ENCODE assay signal across 19 cellular contexts in the genomic region with DNA sequence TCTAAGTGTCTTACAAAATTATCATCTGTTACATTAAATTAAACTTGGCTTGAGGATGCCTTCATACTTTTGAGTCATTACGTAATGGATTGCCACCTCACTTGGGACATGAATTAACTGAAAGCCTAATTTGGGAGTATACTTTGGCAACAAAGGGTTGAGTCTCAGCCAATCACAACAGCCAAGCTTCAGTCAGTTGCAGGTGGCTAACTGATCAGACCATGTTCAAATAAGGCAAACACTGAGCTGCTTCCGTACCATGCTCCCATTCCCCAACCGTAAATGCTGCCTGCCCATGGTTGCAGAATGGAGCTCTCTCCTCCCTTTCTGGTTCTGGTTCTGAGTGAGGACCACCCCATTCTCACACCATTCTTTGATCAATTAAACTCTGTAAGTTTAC.
"Had no signal": no experiment of that assay in that cellular context is flagged by ENCODE, and none has a peak within 500 bp of the region (broad histone marks: within the 10 kb centered on the region; RNA-seq: fewer than 3 reads in every experiment).

No MANE protein-coding gene starts in this region.

- H3K4me3 ChIP-seq: tibial nerve, uterus had no signal

- H3K9me3 ChIP-seq: tibial nerve, uterus had no signal

- ATAC-seq: activated T-cell treated with anti-CD3 and anti-CD28 coated beads, Interleukin-2, amount 50 U/mL, for 4 hours; foreskin keratinocyte had no signal

- H3K4me1 ChIP-seq: foreskin keratinocyte, uterus had no signal

- H3K27me3 ChIP-seq: brain microvascular endothelial cell, foreskin keratinocyte, tibial nerve, uterus had no signal

- H3K36me3 ChIP-seq: brain microvascular endothelial cell, tibial nerve, uterus had no signal

- DNase-seq: activated CD4-positive, alpha-beta memory T cell treated with anti-CD3 and anti-CD28 coated beads, Interleukin-2, amount 10 ng/mL, durations not matched to agents 7 days and 5 days; activated effector memory CD4-positive, alpha-beta T cell treated with Interleukin-2 at 50 U/mL for 16 hours; activated T-cell treated with anti-CD3 and anti-CD28 coated beads, Interleukin-2, amount 50 U/mL, for 4 hours; amygdala; brain microvascular endothelial cell; cortex of kidney; effector CD8-positive, alpha-beta T cell; foreskin keratinocyte; head of caudate nucleus; left cardiac atrium; retina; small intestine; stimulated activated CD4-positive, alpha-beta T cell treated with anti-CD3 and anti-CD28 coated beads, Interleukin-4, amount 100 ng/mL, for 24 hours; stimulated activated naive CD4-positive, alpha-beta T cell treated with Interleukin-2 at 50 U/mL for 16 hours; substantia nigra; T-helper 1 cell; T1000; uterus had no signal

- H3K27ac ChIP-seq: brain microvascular endothelial cell, foreskin keratinocyte, tibial nerve, uterus had no signal
